29 cellular contexts compared by ENCODE assay signal in genomic region chr6:17839526-17839925, GRCh38.
"Had no signal": no experiment of that assay in that cellular context is flagged by ENCODE, and none has a peak within 500 bp of the region (broad histone marks: within the 10 kb centered on the region; RNA-seq: fewer than 3 reads in every experiment).

No MANE protein-coding gene starts in this region.

- ATAC-seq: activated CD4-positive, CD25-positive, alpha-beta regulatory T cell treated with anti-CD3 and anti-CD28 coated beads, Interleukin-2, amount 50 U/mL, for 24 hours; activated CD8-positive, alpha-beta T cell treated with anti-CD3 and anti-CD28 coated beads for 36 hours; activated T-cell treated with anti-CD3 and anti-CD28 coated beads, Interleukin-2, amount 50 U/mL, for 72 hours; body of pancreas; K562; Panc1; Right ventricle myocardium inferior had no signal

- H3K9me3 ChIP-seq: ascending aorta, body of pancreas, SK-N-SH had no signal

- H3K4me1 Mint-ChIP-seq: activated naive CD4-positive, alpha-beta T cell treated with anti-CD3 and anti-CD28 coated beads, Interleukin-2, amount 50 U/mL, for 24 hours had no signal

- H3K27ac Mint-ChIP-seq: activated CD8-positive, alpha-beta T cell treated with anti-CD3 and anti-CD28 coated beads for 36 hours; activated naive CD4-positive, alpha-beta T cell treated with anti-CD3 and anti-CD28 coated beads, Interleukin-2, amount 50 U/mL, for 24 hours; activated T-cell treated with anti-CD3 and anti-CD28 coated beads, Interleukin-2, amount 50 U/mL, for 72 hours; activated T-helper 2 cell treated with anti-CD3 and anti-CD28 coated beads, Interferon-gamma antibody, Interleukin-2, Interleukin-4, amounts not matched to agents 10 μg/mL and 5 μg/mL and 100 μg/mL, durations not matched to agents 14 hours and 24 hours and 36 hours had no signal

- DNase-seq: activated CD4-positive, alpha-beta T cell treated with anti-CD3 and anti-CD28 coated beads for 4 hours; activated CD8-positive, alpha-beta memory T cell treated with anti-CD3 and anti-CD28 coated beads, Interleukin-2, amount 50 U/mL, for 4 hours; activated CD8-positive, alpha-beta T cell treated with anti-CD3 and anti-CD28 coated beads for 36 hours; activated naive CD4-positive, alpha-beta T cell; activated T-cell treated with anti-CD3 and anti-CD28 coated beads, Interleukin-2, amount 50 U/mL, for 72 hours; body of pancreas; Karpas-422; MM.1S; NCI-H1105; NCI-H1436 treated with DMSO at 0.1 percent for 48 hours; NCI-H2029; NCI-H2107; NCI-H2171 treated with DMSO at 0.1 percent for 48 hours; NCI-H226; NCI-H526; NCI-H774; NK-92 treated with Interleukin-12 subunit alpha and Interleukin-12 subunit beta, amount 100 ng/mL, for 24 hours; OCI-M1; RPMI8226; SK-N-SH; T-helper 1 cell had no signal

- H3K4me2 ChIP-seq: SK-N-SH had no signal

- H3K4me1 ChIP-seq: ascending aorta, body of pancreas had no signal

- H3K27me3 ChIP-seq: ascending aorta, body of pancreas had no signal

- H3K36me3 Mint-ChIP-seq: activated naive CD4-positive, alpha-beta T cell treated with anti-CD3 and anti-CD28 coated beads, Interleukin-2, amount 50 U/mL, for 24 hours had no signal

- H3K4me3 Mint-ChIP-seq: activated CD8-positive, alpha-beta T cell treated with anti-CD3 and anti-CD28 coated beads for 36 hours; activated naive CD4-positive, alpha-beta T cell treated with anti-CD3 and anti-CD28 coated beads, Interleukin-2, amount 50 U/mL, for 24 hours; activated T-cell treated with anti-CD3 and anti-CD28 coated beads, Interleukin-2, amount 50 U/mL, for 72 hours had no signal

- H3K27ac ChIP-seq: ascending aorta, body of pancreas, VCaP had no signal

- H3K9me3 Mint-ChIP-seq: activated CD8-positive, alpha-beta T cell treated with anti-CD3 and anti-CD28 coated beads for 36 hours; activated naive CD4-positive, alpha-beta T cell treated with anti-CD3 and anti-CD28 coated beads, Interleukin-2, amount 50 U/mL, for 24 hours; activated T-cell treated with anti-CD3 and anti-CD28 coated beads, Interleukin-2, amount 50 U/mL, for 72 hours; activated T-helper 2 cell treated with anti-CD3 and anti-CD28 coated beads, Interferon-gamma antibody, Interleukin-2, Interleukin-4, amounts not matched to agents 10 μg/mL and 5 μg/mL and 100 μg/mL, durations not matched to agents 14 hours and 24 hours and 36 hours had no signal

- H3K4me3 ChIP-seq: ascending aorta, body of pancreas, K562 had no signal

- H3K9me2 ChIP-seq: SK-N-SH had no signal
